In the genomic region with DNA sequence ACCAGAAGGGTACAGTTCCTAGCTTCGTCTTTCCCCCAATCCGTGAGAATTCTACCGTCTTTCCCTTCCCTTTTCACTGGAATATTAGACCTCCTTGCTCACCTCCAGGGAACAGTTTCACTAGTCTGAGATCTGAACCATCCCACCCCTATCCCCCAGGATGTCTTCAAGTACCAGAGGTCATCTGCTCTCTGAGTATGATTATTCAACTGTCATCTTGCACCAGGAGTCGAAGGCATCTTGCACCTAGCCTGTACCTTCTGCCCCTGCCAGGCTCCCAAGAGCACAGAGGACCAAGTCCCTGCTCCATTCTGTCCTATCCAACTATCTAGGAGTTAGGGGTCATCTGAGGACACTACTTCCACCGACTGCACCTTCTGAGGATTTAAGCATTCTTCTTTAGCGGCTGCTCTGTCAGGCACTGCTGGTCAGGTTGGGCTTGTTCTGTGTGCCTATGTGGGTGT, we compare ENCODE assay signal across 1 cellular context.
TF ChIP-seq lines count a peak whose summit lies in the region.

No MANE protein-coding gene starts in this region.

TF ChIP-seq in A549, 52 proteins besides CTCF, POLR2A, EP300 and RAD21 (continued from another document):
- no peak for TF ChIP-seq FOSL2 (IDR thresholded peaks at IDR 0.05)
- TF ChIP-seq FOSL2 (CRISPR knock-in tag; IDR thresholded peaks at IDR 0.05): no peak
- TF ChIP-seq TFCP2L1 (CRISPR knock-in tag; IDR thresholded peaks at IDR 0.05): no peak
- no peak for TF ChIP-seq EHF (CRISPR knock-in tag; IDR thresholded peaks at IDR 0.05)
- TF ChIP-seq, protein P1, sequence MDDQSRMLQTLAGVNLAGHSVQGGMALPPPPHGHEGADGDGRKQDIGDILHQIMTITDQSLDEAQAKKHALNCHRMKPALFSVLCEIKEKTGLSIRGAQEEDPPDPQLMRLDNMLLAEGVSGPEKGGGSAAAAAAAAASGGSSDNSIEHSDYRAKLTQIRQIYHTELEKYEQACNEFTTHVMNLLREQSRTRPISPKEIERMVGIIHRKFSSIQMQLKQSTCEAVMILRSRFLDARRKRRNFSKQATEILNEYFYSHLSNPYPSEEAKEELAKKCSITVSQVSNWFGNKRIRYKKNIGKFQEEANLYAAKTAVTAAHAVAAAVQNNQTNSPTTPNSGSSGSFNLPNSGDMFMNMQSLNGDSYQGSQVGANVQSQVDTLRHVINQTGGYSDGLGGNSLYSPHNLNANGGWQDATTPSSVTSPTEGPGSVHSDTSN (IDR thresholded peaks at IDR 0.05): no peak
